In the genomic region with DNA sequence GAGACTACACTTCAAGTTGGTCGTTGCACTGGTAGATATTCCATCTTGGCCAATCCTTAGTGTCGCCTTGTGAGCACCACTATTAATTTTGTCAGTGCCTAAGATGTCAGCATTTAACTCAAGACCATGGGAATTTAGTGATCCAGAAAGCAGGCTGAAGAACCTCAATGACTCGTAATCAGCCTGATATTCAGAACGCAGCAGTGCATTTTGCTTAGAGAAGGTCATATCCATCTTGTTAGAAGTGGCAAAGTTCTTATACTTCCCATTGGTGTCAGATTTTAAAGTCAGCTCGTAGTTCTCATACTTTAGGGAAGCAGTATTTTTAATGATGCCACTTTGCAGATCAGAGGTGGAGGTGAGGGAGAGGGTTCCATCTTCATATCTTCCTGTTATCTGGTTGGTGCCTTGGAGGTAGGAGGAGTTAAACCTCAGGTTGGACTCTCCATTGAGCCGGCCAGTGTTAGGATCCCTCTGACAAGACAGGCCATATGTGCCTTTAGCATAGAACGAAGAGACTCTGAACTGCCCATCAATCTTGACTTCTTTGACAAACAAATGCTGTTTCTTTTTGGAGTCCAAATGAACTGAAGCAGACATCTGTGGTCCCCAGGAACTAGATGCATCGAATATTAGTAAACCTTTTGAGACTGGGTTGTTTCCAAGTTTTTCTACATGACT, we compare ENCODE assay signal across 39 cellular contexts. TPM values are rescaled to one million over a fixed set of nuclear protein-coding genes. Genes with fewer than 3 reads are reported as not detected.
"Had no signal": no experiment of that assay in that cellular context is flagged by ENCODE, and none has a peak within 500 bp of the region (broad histone marks: within the 10 kb centered on the region; RNA-seq: fewer than 3 reads in every experiment).

No MANE protein-coding gene starts in this region.

- H3K36me3 ChIP-seq: MG63 had no signal

- H3K9me3 ChIP-seq: MG63 had no signal

- H3K4me3 ChIP-seq: MG63 had no signal

- H3K4me2 ChIP-seq: KMS-11 had no signal

- H3K9ac ChIP-seq: KMS-11 had no signal

- H3K27ac ChIP-seq: KMS-11 had no signal

- DNase-seq: Karpas-422, Kasumi-1, MG63, MM.1S, MV-4-11, NCI-H1048, NCI-H1092, NCI-H1092 treated with DMSO at 0.1 percent for 48 hours, NCI-H1105, NCI-H1105 treated with DMSO at 0.1 percent for 48 hours, NCI-H1417, NCI-H1417 treated with DMSO at 0.1 percent for 48 hours, NCI-H1436, NCI-H1436 treated with DMSO at 0.1 percent for 48 hours, NCI-H146, NCI-H1694, NCI-H1694 treated with DMSO at 0.1 percent for 48 hours, NCI-H187, NCI-H187 treated with DMSO at 0.1 percent for 48 hours, NCI-H1930, NCI-H2029, NCI-H2029 treated with DMSO at 0.1 percent for 48 hours, NCI-H2081, NCI-H2081 treated with DMSO at 0.1 percent for 48 hours, NCI-H2107, NCI-H2171, NCI-H2171 treated with DMSO at 0.1 percent for 48 hours, NCI-H2227 treated with DMSO at 0.1 percent for 48 hours, NCI-H226, NCI-H345, NCI-H446, NCI-H446 treated with DMSO at 0.1 percent for 48 hours, NCI-H510A, NCI-H510A treated with DMSO at 0.1 percent for 48 hours had no signal

RNA-seq across cellular contexts. Expression of a gene that starts 31.9 kb away (rescaled TPM):
- total RNA-seq: LHCN-M2, M059J, MCF 10A, NCI-H460 had no signal
